1 cellular context compared by ENCODE assay signal in genomic region chr6:43054206-43054943, GRCh38.
TF ChIP-seq lines count a peak whose summit lies in the region.

No MANE protein-coding gene starts in this region.

TF ChIP-seq in endothelial cell of umbilical vein, 7 proteins besides CTCF, POLR2A, EP300 and RAD21:
- no peak for TF ChIP-seq POLR2AphosphoS5 (IDR thresholded peaks at IDR 0.05; ENCODE audit: insufficient read depth, low read depth, low read length)
- TF ChIP-seq MAX (IDR thresholded peaks at IDR 0.05; ENCODE audit: insufficient read depth, insufficient read length), result no peak
- TF ChIP-seq EZH2 (IDR thresholded peaks at IDR 0.05; ENCODE audit: borderline replicate concordance, low read depth, low read length, severe bottlenecking), result no peak
- TF ChIP-seq JUN (IDR thresholded peaks at IDR 0.05; ENCODE audit: borderline replicate concordance, insufficient read depth, insufficient read length, low read depth), result no peak
- TF ChIP-seq FOS (IDR thresholded peaks at IDR 0.05; ENCODE audit: borderline replicate concordance, insufficient read depth, low read length), result no peak
- no peak for TF ChIP-seq GATA2 (IDR thresholded peaks at IDR 0.05; ENCODE audit: insufficient read depth, insufficient read length, low read depth, low read length)
- no peak for TF ChIP-seq MYC (IDR thresholded peaks at IDR 0.05; ENCODE audit: low read depth, low read length)
